11 cellular contexts compared by ENCODE assay signal in genomic region chr7:102216573-102217314, GRCh38.
"Had no signal": no experiment of that assay in that cellular context is flagged by ENCODE, and none has a peak within 500 bp of the region (broad histone marks: within the 10 kb centered on the region; RNA-seq: fewer than 3 reads in every experiment).

No MANE protein-coding gene starts in this region.

- ATAC-seq: right cardiac atrium had no signal

- DNase-seq: activated CD4-positive, alpha-beta T cell treated with anti-CD3 and anti-CD28 coated beads for 4 hours; activated naive CD4-positive, alpha-beta T cell treated with Interleukin-2 at 50 U/mL for 16 hours; central memory CD4-positive, alpha-beta T cell; cortex of kidney; effector memory CD4-positive, alpha-beta T cell; hippocampal formation; kidney glomerular epithelial cell; midbrain; right cardiac atrium; stimulated activated naive CD4-positive, alpha-beta T cell had no signal

- H3K4me3 Mint-ChIP-seq: activated T-helper 1 cell treated with anti-CD3 and anti-CD28 coated beads, Interleukin-12 subunit alpha, Interleukin-12 subunit beta, Interleukin-2, Interleukin-4 antibody, amounts not matched to agents 30 ng/mL and 10 ng/mL and 1 ng/mL, durations not matched to agents 14 hours and 24 hours and 36 hours had no signal
